Comparison of ENCODE assay signal across 10 cellular contexts in the genomic region with DNA sequence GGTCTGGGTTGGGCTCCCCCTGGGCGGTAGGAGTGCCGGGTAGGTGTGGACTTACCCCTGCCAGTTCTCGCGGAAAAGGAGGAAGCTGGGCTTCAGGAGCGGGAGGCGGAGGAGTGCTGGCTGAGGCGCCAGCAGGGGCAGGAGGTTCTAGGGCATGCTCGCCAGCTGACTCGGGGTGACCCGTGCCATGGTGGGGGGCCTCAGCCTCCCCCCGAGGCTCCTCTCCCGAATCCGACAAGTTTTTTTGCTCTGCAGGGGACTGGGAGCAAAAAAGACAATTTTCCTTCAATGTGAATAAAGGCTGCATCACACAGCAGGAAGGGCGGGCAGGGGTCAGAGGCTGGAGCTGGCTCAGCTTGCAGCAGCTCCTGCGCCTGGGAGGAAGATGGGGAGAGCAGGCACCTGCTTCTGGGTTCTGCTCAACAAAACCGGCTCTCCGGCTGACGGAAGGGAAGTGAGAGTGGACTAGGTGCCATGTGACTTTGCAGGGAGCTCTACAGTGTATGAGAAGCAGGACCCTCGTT. TPM values are rescaled to one million over a fixed set of nuclear protein-coding genes. Genes with fewer than 3 reads are reported as not detected.
DNase-seq lines count a peak whose midpoint lies in the region; ATAC-seq, FAIRE-seq and TF ChIP-seq lines count a peak whose summit lies in the region.
"Had no signal": no experiment of that assay in that cellular context is flagged by ENCODE, and none has a peak within 500 bp of the region (broad histone marks: within the 10 kb centered on the region; RNA-seq: fewer than 3 reads in every experiment).

No MANE protein-coding gene starts in this region.

- no peaks in the 10 kb centered on the region for H3K9me3 ChIP-seq in esophagus muscularis mucosa
- no peaks in the 10 kb centered on the region for H3K9me3 ChIP-seq in neuronal stem cell (replicated peaks in 1 of 2; ENCODE audit: control insufficient read depth in 2 of 2, insufficient read depth in 1 of 2, low read depth in 1 of 2, low read length in 2 of 2)

- H3K18ac ChIP-seq in neuronal stem cell (ENCODE audit: low read length) = peak overlapping the region; percentile 11

- no peak for TF ChIP-seq EP300 in esophagus muscularis mucosa (IDR thresholded peaks at IDR 0.05)

- no peak overlapping the region for H2BK12ac ChIP-seq in neuronal stem cell (ENCODE audit: low read length)

- H3K27ac ChIP-seq in esophagus muscularis mucosa (replicated peaks in 1 of 4) = peak overlapping the region; percentile 79 to 85 (median 84)
- no peak overlapping the region for H3K27ac ChIP-seq in neuronal stem cell (replicated peaks; ENCODE audit: low read length)
- H3K27ac ChIP-seq: parathyroid adenoma had no signal

- no peak overlapping the region for H2BK120ac ChIP-seq in neuronal stem cell (ENCODE audit: low read depth, low read length)

- DNase-seq in GM10266 (ENCODE audit: extremely low spot score) (peak; percentile 47), NCI-H69 (lab: John Stamatoyannopoulos, UW) (peak; percentile 90), esophagus muscularis mucosa (ENCODE audit: extremely low spot score) (no peak), neuronal stem cell (ENCODE audit: low spot score) (no peak), SHP77 treated with DMSO at 0.1 percent for 48 hours (lab: John Stamatoyannopoulos, UW) (no peak), H54 (ENCODE audit: insufficient read length, low spot score) (no peak)
- DNase-seq in stimulated activated CD4-positive, alpha-beta T cell treated with anti-CD3 and anti-CD28 coated beads, Interleukin-12 subunit alpha, Interleukin-12 subunit beta, amount 100 ng/mL, for 4 hours = no peak
- DNase-seq: erythroblast had no signal

- H3K27me3 ChIP-seq in esophagus muscularis mucosa (no peaks in the 10 kb centered on the region), neuronal stem cell (ENCODE audit: control insufficient read depth in 3 of 3, insufficient read depth in 3 of 3, low read depth in 1 of 3, low read length in 3 of 3) (no peaks in the 10 kb centered on the region)

- no peak overlapping the region for H2AFZ ChIP-seq in neuronal stem cell (ENCODE audit: low read length)
- H2AFZ ChIP-seq: parathyroid adenoma had no signal

- H3K36me3 ChIP-seq in esophagus muscularis mucosa (peaks cover 0 to 10% (median 3%) of the 10 kb centered on the region in 4 donors), neuronal stem cell (replicated peaks in 1 of 2; ENCODE audit: control insufficient read depth in 2 of 2, insufficient read depth in 2 of 2, low read length in 2 of 2) (peaks cover 0 to 34% of the 10 kb centered on the region in 2 donors)

- no peak for ATAC-seq in GM21737 (IDR thresholded peaks at IDR 0.05; ENCODE audit: unreplicated experiment)

- no peak overlapping the region for H3K4me2 ChIP-seq in neuronal stem cell (ENCODE audit: insufficient read depth, low read length, poor library complexity, severe bottlenecking)

- peaks cover 99 to 100% (median 100%) of the 10 kb centered on the region in 4 donors for H3K4me1 ChIP-seq in esophagus muscularis mucosa
- H3K4me1 ChIP-seq in neuronal stem cell (ENCODE audit: control insufficient read depth in 2 of 2, insufficient read depth in 1 of 2, low read depth in 1 of 2, low read length in 2 of 2) = peaks cover 37 to 44% of the 10 kb centered on the region in 2 donors

- no peak overlapping the region for H3K4ac ChIP-seq in neuronal stem cell (ENCODE audit: low read length)

- TF ChIP-seq POLR2A in esophagus muscularis mucosa (IDR thresholded peaks at IDR 0.05; ENCODE audit: low read depth) (no peak), H54 (IDR thresholded peaks at IDR 0.05; ENCODE audit: low read depth, low read length) (no peak)

- H3K9ac ChIP-seq in neuronal stem cell (ENCODE audit: low read depth, low read length, poor library complexity) = no peak overlapping the region
- H3K9ac ChIP-seq: parathyroid adenoma had no signal

- H4K91ac ChIP-seq in neuronal stem cell (ENCODE audit: low read depth, low read length, poor library complexity) = no peak overlapping the region

- no peak overlapping the region for H2BK15ac ChIP-seq in neuronal stem cell (ENCODE audit: low read length)

- TF ChIP-seq CTCF in GM10266 (IDR thresholded peaks at IDR 0.05; ENCODE audit: control insufficient read depth, insufficient read depth, low read depth, missing control alignments) = no peak
- TF ChIP-seq CTCF in esophagus muscularis mucosa (IDR thresholded peaks at IDR 0.05) = no peak

- no peak overlapping the region for H4K8ac ChIP-seq in neuronal stem cell (ENCODE audit: low read depth, low read length)

- FAIRE-seq in H54 (lab: Jason Lieb, UNC) = no peak

- H3K4me3 ChIP-seq in esophagus muscularis mucosa (peak overlapping the region in 2 of 4 donors; percentile 0 to 25), neuronal stem cell (ENCODE audit: low read length in 2 of 2) (no peak overlapping the region)

- H2BK5ac ChIP-seq in neuronal stem cell (ENCODE audit: low read length) = no peak overlapping the region

- H3K79me1 ChIP-seq in neuronal stem cell (ENCODE audit: low read depth, low read length) = peaks cover 17% of the 10 kb centered on the region

- H3K23ac ChIP-seq in neuronal stem cell (ENCODE audit: low read depth, low read length, poor library complexity) = no peak overlapping the region

- intact Hi-C loops in esophagus muscularis mucosa (cut with DNase I) = no loop called here

- no peak overlapping the region for H3K14ac ChIP-seq in neuronal stem cell (ENCODE audit: low read length)

- no peak overlapping the region for H2AK5ac ChIP-seq in neuronal stem cell (ENCODE audit: low read depth, low read length)

- WGBS in esophagus muscularis mucosa = 37% methylated on average over 17 of the region's 19 CpGs
- no CpG with 5 or more reads among the region's 19 CpGs for WGBS in neuronal stem cell (ENCODE audit: extremely low coverage in 2 of 2, insufficient read length in 2 of 2, insufficient replicate concordance in 1 of 2), 2 donors

RNA-seq across cellular contexts. Expression of a gene that starts 26.5 kb away (rescaled TPM):
- total RNA-seq in esophagus muscularis mucosa = 100 to 1,000 TPM in 2 of 4 donors, 10 to 100 TPM in 2; 92.2 to 127 (median 102) TPM
- 112 TPM for polyA plus RNA-seq in neuronal stem cell (2013, experiment 1 of 2)
- 111 TPM for polyA plus RNA-seq in neuronal stem cell (2013, experiment 2 of 2)

RNA-seq across cellular contexts. Expression of a gene that starts 37.3 kb away (rescaled TPM):
- total RNA-seq in esophagus muscularis mucosa = 10 to 100 TPM in 3 of 4 donors, 1 to 10 TPM in 1; 5.5 to 16.1 (median 15.2) TPM
- polyA plus RNA-seq in neuronal stem cell (2013, experiment 1 of 2) = 3.0 TPM
- polyA plus RNA-seq in neuronal stem cell (2013, experiment 2 of 2) = 3.0 TPM

RNA-seq across cellular contexts. Expression of a gene that starts 46.7 kb away (rescaled TPM):
- total RNA-seq in esophagus muscularis mucosa = 10 to 100 TPM in 1 of 4 donors, 1 to 10 TPM in 3; 5.0 to 12.5 (median 7.6) TPM
- 2.7 TPM for polyA plus RNA-seq in neuronal stem cell (2013, experiment 1 of 2)
- polyA plus RNA-seq in neuronal stem cell (2013, experiment 2 of 2) = 2.4 TPM

RNA-seq across cellular contexts. Expression of a gene that starts 47.8 kb away (rescaled TPM):
- total RNA-seq in esophagus muscularis mucosa = 100 to 1,000 TPM; 292 to 378 (median 314) TPM
- 244 TPM for polyA plus RNA-seq in neuronal stem cell (2013, experiment 1 of 2)
- 235 TPM for polyA plus RNA-seq in neuronal stem cell (2013, experiment 2 of 2)

Comparison
In these comparisons a context has a peak if more than half of its experiments do, and no peak if none do; other contexts are left out.
1. DNase-seq: peak in GM10266 (single experiment) and NCI-H69 (single experiment); none in esophagus muscularis mucosa (single experiment), neuronal stem cell (single experiment), SHP77 treated with DMSO at 0.1 percent for 48 hours (single experiment), stimulated activated CD4-positive, alpha-beta T cell treated with anti-CD3 and anti-CD28 coated beads, Interleukin-12 subunit alpha, Interleukin-12 subunit beta, amount 100 ng/mL, for 4 hours (single experiment) and H54 (single experiment).